In genomic region chr12:8603858-8604257, GRCh38 we compare ENCODE assay signal across 16 cellular contexts. TPM values are rescaled to one million over a fixed set of nuclear protein-coding genes. Genes with fewer than 3 reads are reported as not detected.
DNase-seq lines count a peak whose midpoint lies in the region; ATAC-seq, FAIRE-seq and TF ChIP-seq lines count a peak whose summit lies in the region.
"Had no signal": no experiment of that assay in that cellular context is flagged by ENCODE, and none has a peak within 500 bp of the region (broad histone marks: within the 10 kb centered on the region; RNA-seq: fewer than 3 reads in every experiment).

No MANE protein-coding gene starts in this region.

- no peak overlapping the region for H3K9ac ChIP-seq in neural progenitor cell

- TF ChIP-seq CTCF in DOHH2 (IDR thresholded peaks at IDR 0.05; ENCODE audit: low read depth, low read length, poor library complexity, severe bottlenecking) (peak; percentile 24), LNCaP clone FGC (IDR thresholded peaks at IDR 0.05; ENCODE audit: control insufficient read depth, extremely low read depth, insufficient read depth) (peak; percentile 36; the same call in 1 of the 2 replicates), bronchial epithelial cell (IDR thresholded peaks at IDR 0.05; ENCODE audit: insufficient read depth, low read length, severe bottlenecking) (peak; percentile 20), neural progenitor cell (IDR thresholded peaks at IDR 0.05) (peak; percentile 47)

- H3K4me3 Mint-ChIP-seq in neural progenitor cell: no peak overlapping the region
- H3K4me3 Mint-ChIP-seq in stimulated activated naive B cell treated with anti-CD40 and anti-IgM and Interleukin-4, amounts not matched to agents 10 μg/mL and 1 μg/mL and 100 μg/mL, for 72 hours: no peak overlapping the region
- H3K4me3 Mint-ChIP-seq: naive B cell had no signal

- no peaks in the 10 kb centered on the region for H3K36me3 ChIP-seq in DOHH2 (ENCODE audit: control insufficient read depth, low read length)
- no peaks in the 10 kb centered on the region for H3K36me3 ChIP-seq in bronchial epithelial cell (ENCODE audit: control insufficient read depth, insufficient read depth, low read length)
- no peaks in the 10 kb centered on the region for H3K36me3 ChIP-seq in neural progenitor cell
- H3K36me3 ChIP-seq: right lobe of liver had no signal

- no peak overlapping the region; the same call in 1 of the 2 replicates for H3K4me2 ChIP-seq in DOHH2 (ENCODE audit: low read length)
- no peak overlapping the region for H3K4me2 ChIP-seq in neural progenitor cell

- H3K79me2 ChIP-seq in DOHH2 (ENCODE audit: control insufficient read depth, low read length) (no peaks in the 10 kb centered on the region), neural progenitor cell (ENCODE audit: low read depth) (no peaks in the 10 kb centered on the region)

- H3K4me1 ChIP-seq in DOHH2 (ENCODE audit: control insufficient read depth, low read length) (peaks cover 15% of the 10 kb centered on the region), neural progenitor cell (peaks cover 5% of the 10 kb centered on the region)
- H3K4me1 ChIP-seq: right lobe of liver had no signal

- no peak for FAIRE-seq in bronchial epithelial cell (lab: Jason Lieb, UNC)

- H3K27ac Mint-ChIP-seq in neural progenitor cell: no peak overlapping the region
- H3K27ac Mint-ChIP-seq in stimulated activated naive B cell treated with anti-CD40 and anti-IgM and Interleukin-4, amounts not matched to agents 10 μg/mL and 1 μg/mL and 100 μg/mL, for 72 hours: no peak overlapping the region

- no peaks in the 10 kb centered on the region for H3K9me3 ChIP-seq in DOHH2 (ENCODE audit: control insufficient read depth, insufficient read depth, low read length)
- no peaks in the 10 kb centered on the region for H3K9me3 ChIP-seq in neural progenitor cell (ENCODE audit: low read depth)
- H3K9me3 ChIP-seq: right lobe of liver had no signal

- H3K4me1 Mint-ChIP-seq in neural progenitor cell: no peaks in the 10 kb centered on the region
- peaks cover 11 to 14% of the 10 kb centered on the region in 2 donors for H3K4me1 Mint-ChIP-seq in stimulated activated naive B cell treated with anti-CD40 and anti-IgM and Interleukin-4, amounts not matched to agents 10 μg/mL and 1 μg/mL and 100 μg/mL, for 72 hours

- H3K27me3 Mint-ChIP-seq in neural progenitor cell (ENCODE audit: insufficient read depth, low read depth): no peaks in the 10 kb centered on the region
- peaks cover 17 to 29% of the 10 kb centered on the region in 2 donors for H3K27me3 Mint-ChIP-seq in stimulated activated naive B cell treated with anti-CD40 and anti-IgM and Interleukin-4, amounts not matched to agents 10 μg/mL and 1 μg/mL and 100 μg/mL, for 72 hours

- DNase-seq in LNCaP clone FGC (ENCODE audit: low read depth) (no peak), bronchial epithelial cell (ENCODE audit: low read depth) (no peak), neural progenitor cell (ENCODE audit: low spot score) (no peak), cerebellar nuclear complex (lab: John Stamatoyannopoulos, UW) (no peak)
- DNase-seq in stimulated activated naive B cell treated with anti-CD40 and anti-IgM and Interleukin-4, amounts not matched to agents 10 μg/mL and 1 μg/mL and 100 μg/mL, for 72 hours: no peak
- DNase-seq in activated CD4-positive, alpha-beta T cell treated with anti-CD3 and anti-CD28 coated beads for 48 hours: no peak
- DNase-seq: activated CD4-positive, CD25-positive, alpha-beta regulatory T cell treated with anti-CD3 and anti-CD28 coated beads, Interleukin-2, amount 50 U/mL, for 72 hours; activated T-cell treated with anti-CD3 and anti-CD28 coated beads, Interleukin-2, amount 50 U/mL, for 48 hours; amygdala; foreskin melanocyte; naive B cell; NCI-H2081; NCI-H82; right lobe of liver had no signal

- no peaks in the 10 kb centered on the region for H3K9me3 Mint-ChIP-seq in neural progenitor cell
- no peaks in the 10 kb centered on the region for H3K9me3 Mint-ChIP-seq in stimulated activated naive B cell treated with anti-CD40 and anti-IgM and Interleukin-4, amounts not matched to agents 10 μg/mL and 1 μg/mL and 100 μg/mL, for 72 hours
- H3K9me3 Mint-ChIP-seq: naive B cell had no signal

- H3K9me2 ChIP-seq in DOHH2 (replicated peaks; ENCODE audit: control insufficient read depth, low read length): no peaks in the 10 kb centered on the region

- no peak overlapping the region for H3K27ac ChIP-seq in DOHH2 (ENCODE audit: low read depth, low read length)
- H3K27ac ChIP-seq in neural progenitor cell: no peak overlapping the region
- H3K27ac ChIP-seq: right lobe of liver had no signal

- H3F3A ChIP-seq in DOHH2 (ENCODE audit: control insufficient read depth, insufficient read depth): no peaks in the 10 kb centered on the region
- H3F3A ChIP-seq in neural progenitor cell (ENCODE audit: low read depth): no peaks in the 10 kb centered on the region

- no peaks in the 10 kb centered on the region for H3K36me3 Mint-ChIP-seq in neural progenitor cell
- peaks cover 2 to 3% of the 10 kb centered on the region in 2 donors for H3K36me3 Mint-ChIP-seq in stimulated activated naive B cell treated with anti-CD40 and anti-IgM and Interleukin-4, amounts not matched to agents 10 μg/mL and 1 μg/mL and 100 μg/mL, for 72 hours
- H3K36me3 Mint-ChIP-seq: naive B cell had no signal

- H3K4me3 ChIP-seq in DOHH2 (ENCODE audit: low read length) (no peak overlapping the region), LNCaP clone FGC (ENCODE audit: low read depth, low read length) (no peak overlapping the region), bronchial epithelial cell (ENCODE audit: low read depth, low read length) (no peak overlapping the region), neural progenitor cell (no peak overlapping the region)
- H3K4me3 ChIP-seq: right lobe of liver had no signal

- ATAC-seq in stimulated activated naive B cell treated with anti-CD40 and anti-IgM and Interleukin-4, amounts not matched to agents 10 μg/mL and 1 μg/mL and 100 μg/mL, for 72 hours (replicated peaks): no peak
- no peak for ATAC-seq in HG02884 (IDR thresholded peaks at IDR 0.05; ENCODE audit: unreplicated experiment)
- ATAC-seq: right lobe of liver had no signal

- no peaks in the 10 kb centered on the region for H4K20me1 ChIP-seq in DOHH2 (ENCODE audit: control insufficient read depth, insufficient read depth, low read depth, low read length)
- no peaks in the 10 kb centered on the region for H4K20me1 ChIP-seq in neural progenitor cell (ENCODE audit: low read depth)

- peak overlapping the region; percentile 90 for H2AFZ ChIP-seq in neural progenitor cell (replicated peaks)

- H3K27me3 ChIP-seq in DOHH2 (ENCODE audit: control insufficient read depth, low read length): no peaks in the 10 kb centered on the region
- H3K27me3 ChIP-seq in bronchial epithelial cell (ENCODE audit: control insufficient read depth, insufficient read depth, low read length): no peaks in the 10 kb centered on the region
- H3K27me3 ChIP-seq in neural progenitor cell: no peaks in the 10 kb centered on the region
- H3K27me3 ChIP-seq: right lobe of liver had no signal

RNA-seq across cellular contexts. Expression of gene AICDA, which starts 8.8 kb away (rescaled TPM):
- not detected in 2 replicates for total RNA-seq in bronchial epithelial cell
- not detected in 2 replicates for total RNA-seq in neural progenitor cell (ENCODE audit: low replicate concordance)
- total RNA-seq: right lobe of liver had no signal

RNA-seq across cellular contexts. Expression of gene MFAP5, which starts 58.8 kb away (rescaled TPM):
- total RNA-seq in bronchial epithelial cell (6.6 and 9.0 TPM in 2 replicates), neural progenitor cell (ENCODE audit: low replicate concordance) (0.25 TPM in 1 of 2 replicates, not detected in the other)
